10 cellular contexts compared by ENCODE assay signal in genomic region chr11:20022363-20023081, GRCh38.
DNase-seq lines count a peak whose midpoint lies in the region; ATAC-seq, FAIRE-seq and TF ChIP-seq lines count a peak whose summit lies in the region.
"Had no signal": no experiment of that assay in that cellular context is flagged by ENCODE, and none has a peak within 500 bp of the region (broad histone marks: within the 10 kb centered on the region; RNA-seq: fewer than 3 reads in every experiment).

No MANE protein-coding gene starts in this region.

- H4K20me1 ChIP-seq in keratinocyte (ENCODE audit: control insufficient read depth, extremely low read depth, insufficient read depth, low read length), result no peaks in the 10 kb centered on the region

- TF ChIP-seq EP300 in A549 (IDR thresholded peaks at IDR 0.05), result no peak

- dilution Hi-C loops in keratinocyte (cut with MboI; ENCODE audit: extremely low pct_ligation_motif_present, low sequenced_read_pairs), result no loop called here

- peak; percentile 33 to 50 for DNase-seq in A549 (ENCODE audit: low read depth in 1 of 2, low spot score in 1 of 2)
- peak; percentile 42 for DNase-seq in NCI-H187 treated with DMSO at 0.1 percent for 48 hours (lab: John Stamatoyannopoulos, UW)
- no peak for DNase-seq in coronary artery (ENCODE audit: low spot score)
- no peak for DNase-seq in keratinocyte (ENCODE audit: low read depth, low spot score)
- DNase-seq in amniotic stem cell (lab: John Stamatoyannopoulos, UW), result no peak
- DNase-seq in effector CD8-positive, alpha-beta T cell (lab: John Stamatoyannopoulos, UW), result no peak
- DNase-seq: activated CD4-positive, CD25-positive, alpha-beta regulatory T cell treated with anti-CD3 and anti-CD28 coated beads, Interleukin-2, amount 50 U/mL, for 72 hours had no signal

- FAIRE-seq in A549 (lab: Jason Lieb, UNC) (no peak), keratinocyte (lab: Jason Lieb, UNC) (no peak)

- H3K4me3 ChIP-seq in A549, result peak overlapping the region; percentile 49
- peak overlapping the region; percentile 4 for H3K4me3 ChIP-seq in coronary artery
- peak overlapping the region in 2 of 3 experiments; percentile 6 to 29 for H3K4me3 ChIP-seq in keratinocyte (ENCODE audit: control insufficient read depth in 2 of 3, extremely low read depth in 1 of 3, insufficient read depth in 2 of 3, low read depth in 1 of 3, low read length in 3 of 3)
- H3K4me3 ChIP-seq: gastroesophageal sphincter had no signal

- H3K27me3 ChIP-seq in keratinocyte (ENCODE audit: control insufficient read depth, extremely low read depth, insufficient read depth, low read length), result no peaks in the 10 kb centered on the region
- H3K27me3 ChIP-seq: gastroesophageal sphincter had no signal

- TF ChIP-seq RAD21 in A549 (conservative IDR thresholded peaks at IDR 0.05 in 1 of 2, IDR thresholded peaks at IDR 0.05 in 1 of 2), result no peak

- no peaks in the 10 kb centered on the region for H3K9me1 ChIP-seq in keratinocyte (ENCODE audit: control insufficient read depth, extremely low read depth, insufficient read depth, low read length)

- TF ChIP-seq CTCF in A549 (IDR thresholded peaks at IDR 0.05) (no peak), coronary artery (IDR thresholded peaks at IDR 0.05) (no peak), keratinocyte (optimal IDR thresholded peaks at IDR 0.05 in 1 of 3, IDR thresholded peaks at IDR 0.05 in 1 of 3, conservative IDR thresholded peaks at IDR 0.05 in 1 of 3; ENCODE audit: extremely low read depth in 1 of 3, insufficient read depth in 2 of 3, low read length in 3 of 3) (no peak)

- ATAC-seq in A549, result peak; percentile 57 to 72; a peak in 4 of 6 replicates
- no peak for ATAC-seq in esophagus mucosa
- no peak for ATAC-seq in GM18907 (IDR thresholded peaks at IDR 0.05; ENCODE audit: unreplicated experiment)
- ATAC-seq: gastroesophageal sphincter had no signal

- POLR2A ChIA-PET in A549 (lab: Yijun Ruan, JAX), result no interaction called here

- H3K4me1 ChIP-seq in A549 (peaks cover 73% of the 10 kb centered on the region), keratinocyte (ENCODE audit: control insufficient read depth, extremely low read depth, insufficient read depth, low read length) (peaks cover 41% of the 10 kb centered on the region)

- no peak for TF ChIP-seq POLR2A in A549 (IDR thresholded peaks at IDR 0.05; ENCODE audit: low read length)

- peak overlapping the region; percentile 36 for H3K9ac ChIP-seq in keratinocyte (ENCODE audit: control insufficient read depth, extremely low read depth, insufficient read depth, low read length)

- no peaks in the 10 kb centered on the region for H3K36me3 ChIP-seq in keratinocyte (ENCODE audit: control insufficient read depth in 2 of 2, extremely low read depth in 1 of 2, insufficient read depth in 2 of 2, low read length in 2 of 2)
- H3K36me3 ChIP-seq: gastroesophageal sphincter had no signal

- H3K9me3 ChIP-seq in A549 (no peaks in the 10 kb centered on the region), keratinocyte (ENCODE audit: control insufficient read depth, low read depth, low read length) (no peaks in the 10 kb centered on the region)
- H3K9me3 ChIP-seq: gastroesophageal sphincter had no signal

- no peak overlapping the region for H2AFZ ChIP-seq in keratinocyte (ENCODE audit: control insufficient read depth, low read length)

- H3K4me2 ChIP-seq in A549 (peak overlapping the region; percentile 75), keratinocyte (ENCODE audit: control insufficient read depth, extremely low read depth, insufficient read depth, low read depth, low read length) (peak overlapping the region; percentile 41)

- H3K27ac ChIP-seq in A549 (peak overlapping the region; percentile 91 to 92), coronary artery (no peak overlapping the region), keratinocyte (ENCODE audit: control insufficient read depth, insufficient read depth, low read length) (peak overlapping the region; percentile 33)
- H3K27ac ChIP-seq: gastroesophageal sphincter had no signal

- no peaks in the 10 kb centered on the region for H3K79me2 ChIP-seq in keratinocyte (ENCODE audit: control insufficient read depth, insufficient read depth, low read length)

- WGBS in A549 (ENCODE audit: missing lambda C conversion rate), result 20% methylated on average over 10 of the region's 10 CpGs

- CTCF ChIA-PET in A549 (lab: Yijun Ruan, JAX), result interaction anchor here (0.7 to 6.8 kb wide), 4 partner anchors 10 to 110 kb away, joined by 3 to 19 read pairs (median 4); no protein-coding TSS in a partner anchor

TF ChIP-seq in A549, 52 proteins besides CTCF, POLR2A, EP300 and RAD21:
- peak; percentile 64 for TF ChIP-seq MAX (IDR thresholded peaks at IDR 0.05)
- TF ChIP-seq GATA3 (IDR thresholded peaks at IDR 0.05; ENCODE audit: borderline replicate concordance), result peak; percentile 7; the same call in 1 of the 2 replicates
- no peak for TF ChIP-seq PBX3 (IDR thresholded peaks at IDR 0.05)
TF ChIP-seq in A549: peak in this region for 2.

Comparison
In these comparisons a context has a peak if more than half of its experiments do, and no peak if none do; other contexts are left out.
1. ATAC-seq: peak in A549 (2 of 2); none in esophagus mucosa (single experiment) and GM18907 (single experiment).
2. DNase-seq: peak in A549 (2 of 2) and NCI-H187 treated with DMSO at 0.1 percent for 48 hours (single experiment); none in coronary artery (single experiment), keratinocyte (single experiment), amniotic stem cell (single experiment) and effector CD8-positive, alpha-beta T cell (single experiment).
3. H3K27ac ChIP-seq: peak in A549 (2 of 2) and keratinocyte (single experiment); none in coronary artery (0 of 2).
4. Peak in every context shown above with its lines, with median percentiles within 50 percentile points of each other: H3K4me3 ChIP-seq.